ENCODE assay signal across 27 cellular contexts in the genomic region with DNA sequence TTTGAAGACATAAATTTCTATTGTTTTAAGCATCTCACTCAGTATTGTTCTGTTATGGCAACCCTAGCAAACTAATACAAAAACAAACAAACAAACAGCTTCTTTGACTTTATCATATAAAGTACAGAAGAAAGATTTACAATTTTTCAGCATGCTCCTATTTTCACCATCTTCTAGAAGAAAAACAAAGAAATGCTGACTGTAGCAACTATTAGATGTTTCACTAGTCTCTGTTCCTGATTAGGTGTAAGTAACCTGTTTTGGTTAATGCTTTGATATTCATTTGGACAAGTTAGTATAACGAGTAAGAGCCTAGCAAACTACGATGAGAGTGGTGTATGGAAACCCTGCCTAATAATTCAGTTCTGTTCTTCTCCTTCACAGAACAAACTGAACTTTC.
"Had no signal": no experiment of that assay in that cellular context is flagged by ENCODE, and none has a peak within 500 bp of the region (broad histone marks: within the 10 kb centered on the region; RNA-seq: fewer than 3 reads in every experiment).

No MANE protein-coding gene starts in this region.

- H3K27me3 ChIP-seq: ascending aorta, MG63, SJCRH30 had no signal

- H3K4me3 Mint-ChIP-seq: activated CD4-positive, alpha-beta T cell treated with anti-CD3 and anti-CD28 coated beads, Interleukin-2, amount 10 ng/mL, durations not matched to agents 24 days and 14 days; activated CD8-positive, alpha-beta T cell treated with anti-CD3 and anti-CD28 coated beads for 36 hours; activated naive CD4-positive, alpha-beta T cell treated with anti-CD3 and anti-CD28 coated beads, Interleukin-2, amount 50 U/mL, for 24 hours; activated naive CD8-positive, alpha-beta T cell treated with anti-CD3 and anti-CD28 coated beads, Interleukin-2, amount 10 ng/mL, durations not matched to agents 7 days and 5 days; activated T-cell treated with anti-CD3 and anti-CD28 coated beads, Interleukin-2, amount 50 U/mL, for 72 hours had no signal

- H3K36me3 ChIP-seq: ascending aorta, MG63, SJCRH30 had no signal

- H3K4me1 ChIP-seq: SJCRH30 had no signal

- H3K9me3 ChIP-seq: ascending aorta, MG63, SJCRH30 had no signal

- H3K27ac ChIP-seq: ascending aorta, SJCRH30, SK-N-MC had no signal

- H3K27ac Mint-ChIP-seq: activated CD4-positive, alpha-beta T cell treated with anti-CD3 and anti-CD28 coated beads, Interleukin-2, amount 10 ng/mL, durations not matched to agents 24 days and 14 days; activated CD8-positive, alpha-beta T cell treated with anti-CD3 and anti-CD28 coated beads for 36 hours; activated naive CD4-positive, alpha-beta T cell treated with anti-CD3 and anti-CD28 coated beads, Interleukin-2, amount 50 U/mL, for 24 hours; activated naive CD8-positive, alpha-beta T cell treated with anti-CD3 and anti-CD28 coated beads, Interleukin-2, amount 10 ng/mL, durations not matched to agents 7 days and 5 days; activated T-cell treated with anti-CD3 and anti-CD28 coated beads, Interleukin-2, amount 50 U/mL, for 72 hours; activated T-helper 2 cell treated with anti-CD3 and anti-CD28 coated beads, Interferon-gamma antibody, Interleukin-2, Interleukin-4, amounts not matched to agents 10 μg/mL and 5 μg/mL and 100 μg/mL, durations not matched to agents 14 hours and 24 hours and 36 hours had no signal

- DNase-seq: activated CD4-positive, alpha-beta T cell treated with anti-CD3 and anti-CD28 coated beads, Interleukin-2, amount 10 ng/mL, durations not matched to agents 24 days and 14 days; activated CD4-positive, alpha-beta T cell treated with anti-CD3 and anti-CD28 coated beads, Interleukin-2, amount 50 U/mL, for 4 hours; activated CD8-positive, alpha-beta T cell treated with anti-CD3 and anti-CD28 coated beads for 36 hours; activated gamma-delta T cell; activated naive CD4-positive, alpha-beta T cell treated with Interleukin-2 at 50 U/mL for 16 hours; activated naive CD8-positive, alpha-beta T cell treated with anti-CD3 and anti-CD28 coated beads, Interleukin-2, amount 10 ng/mL, durations not matched to agents 7 days and 5 days; activated T-cell treated with anti-CD3 and anti-CD28 coated beads, Interleukin-2, amount 50 U/mL, for 1 hour; activated T-cell treated with anti-CD3 and anti-CD28 coated beads, Interleukin-2, amount 50 U/mL, for 72 hours; amygdala; Kasumi-1; KBM-7; MG63; MV-4-11; NCI-H1092; NCI-H1436 treated with DMSO at 0.1 percent for 48 hours; NCI-H1694 treated with DMSO at 0.1 percent for 48 hours; NCI-H2029; NCI-H345; NCI-H524 treated with DMSO at 0.1 percent for 48 hours; OCI-M1; SHP77; SJCRH30; T1000 had no signal

- H3K36me3 Mint-ChIP-seq: activated naive CD4-positive, alpha-beta T cell treated with anti-CD3 and anti-CD28 coated beads, Interleukin-2, amount 50 U/mL, for 24 hours; activated naive CD8-positive, alpha-beta T cell treated with anti-CD3 and anti-CD28 coated beads, Interleukin-2, amount 10 ng/mL, durations not matched to agents 7 days and 5 days had no signal

- H3K4me3 ChIP-seq: ascending aorta, MG63, SJCRH30, SK-N-MC had no signal

- H3K4me1 Mint-ChIP-seq: activated CD4-positive, alpha-beta T cell treated with anti-CD3 and anti-CD28 coated beads, Interleukin-2, amount 10 ng/mL, durations not matched to agents 24 days and 14 days; activated naive CD4-positive, alpha-beta T cell treated with anti-CD3 and anti-CD28 coated beads, Interleukin-2, amount 50 U/mL, for 24 hours; activated naive CD8-positive, alpha-beta T cell treated with anti-CD3 and anti-CD28 coated beads, Interleukin-2, amount 10 ng/mL, durations not matched to agents 7 days and 5 days had no signal

- ATAC-seq: activated CD8-positive, alpha-beta T cell treated with anti-CD3 and anti-CD28 coated beads for 36 hours; activated T-cell treated with anti-CD3 and anti-CD28 coated beads, Interleukin-2, amount 50 U/mL, for 72 hours had no signal

- H3K9me3 Mint-ChIP-seq: activated CD4-positive, alpha-beta T cell treated with anti-CD3 and anti-CD28 coated beads, Interleukin-2, amount 10 ng/mL, durations not matched to agents 24 days and 14 days; activated CD8-positive, alpha-beta T cell treated with anti-CD3 and anti-CD28 coated beads for 36 hours; activated naive CD4-positive, alpha-beta T cell treated with anti-CD3 and anti-CD28 coated beads, Interleukin-2, amount 50 U/mL, for 24 hours; activated naive CD8-positive, alpha-beta T cell treated with anti-CD3 and anti-CD28 coated beads, Interleukin-2, amount 10 ng/mL, durations not matched to agents 7 days and 5 days; activated T-helper 2 cell treated with anti-CD3 and anti-CD28 coated beads, Interferon-gamma antibody, Interleukin-2, Interleukin-4, amounts not matched to agents 10 μg/mL and 5 μg/mL and 100 μg/mL, durations not matched to agents 14 hours and 24 hours and 36 hours had no signal

- H3K27me3 Mint-ChIP-seq: activated CD4-positive, alpha-beta T cell treated with anti-CD3 and anti-CD28 coated beads, Interleukin-2, amount 10 ng/mL, durations not matched to agents 24 days and 14 days; activated CD8-positive, alpha-beta T cell treated with anti-CD3 and anti-CD28 coated beads for 36 hours; activated naive CD4-positive, alpha-beta T cell treated with anti-CD3 and anti-CD28 coated beads, Interleukin-2, amount 50 U/mL, for 24 hours; activated naive CD8-positive, alpha-beta T cell treated with anti-CD3 and anti-CD28 coated beads, Interleukin-2, amount 10 ng/mL, durations not matched to agents 7 days and 5 days had no signal
